In the genomic region with DNA sequence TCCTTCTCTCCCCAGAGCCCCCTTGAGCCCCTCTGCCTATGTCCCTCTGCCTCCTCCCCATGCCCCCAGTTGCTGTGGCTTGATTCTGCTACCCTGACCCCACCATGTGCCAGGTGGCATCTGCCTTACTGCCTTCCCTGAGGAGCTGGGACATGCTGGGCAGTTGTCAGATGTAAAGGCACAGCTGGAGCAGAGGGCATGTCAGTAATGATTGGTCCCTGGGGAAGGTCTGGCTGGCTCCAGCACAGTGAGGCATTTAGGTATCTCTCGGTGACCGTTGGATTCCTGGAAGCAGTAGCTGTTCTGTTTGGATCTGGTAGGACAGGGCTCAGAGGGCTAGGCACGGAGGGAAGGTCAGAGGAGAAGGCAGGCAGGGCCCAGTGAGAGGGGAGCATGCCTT, we compare ENCODE assay signal across 21 cellular contexts.
"Had no signal": no experiment of that assay in that cellular context is flagged by ENCODE, and none has a peak within 500 bp of the region (broad histone marks: within the 10 kb centered on the region; RNA-seq: fewer than 3 reads in every experiment).

No MANE protein-coding gene starts in this region.

- ATAC-seq: foreskin keratinocyte; naive thymus-derived CD4-positive, alpha-beta T cell; pancreas; right cardiac atrium; stimulated activated naive CD8-positive, alpha-beta T cell treated with anti-CD3 and anti-CD28 coated beads, Interleukin-15, Interleukin-2, amounts not matched to agents 100 U/mL and 50 U/mL, for 24 hours had no signal

- H3K27ac ChIP-seq: colonic mucosa, foreskin keratinocyte, hepatocyte, pancreas, suprapubic skin, thyroid gland, uterus had no signal

- H3K4me3 Mint-ChIP-seq: endodermal cell, neural crest cell, type B pancreatic cell had no signal

- H3K4me3 ChIP-seq: colonic mucosa, hepatocyte, pancreas, smooth muscle cell, suprapubic skin, thyroid gland, uterus had no signal

- H3K27me3 ChIP-seq: colonic mucosa, foreskin keratinocyte, hepatocyte, pancreas, suprapubic skin, thyroid gland, uterus had no signal

- H3K9me3 ChIP-seq: colonic mucosa, pancreas, suprapubic skin, thyroid gland, uterus had no signal

- H3K9me3 Mint-ChIP-seq: endodermal cell; naive thymus-derived CD4-positive, alpha-beta T cell; neural crest cell; type B pancreatic cell had no signal

- H3K4me1 ChIP-seq: foreskin keratinocyte had no signal

- H3K27ac Mint-ChIP-seq: endodermal cell; naive thymus-derived CD4-positive, alpha-beta T cell; progenitor cell of endocrine pancreas; type B pancreatic cell had no signal

- H3K4me2 ChIP-seq: hepatocyte, smooth muscle cell had no signal

- DNase-seq: colonic mucosa; effector CD4-positive, alpha-beta T cell; endodermal cell; erythroblast; foreskin keratinocyte; head of caudate nucleus; mesendoderm; naive thymus-derived CD4-positive, alpha-beta T cell; nucleus accumbens; pancreas; stimulated activated CD4-positive, alpha-beta T cell treated with anti-CD3 and anti-CD28 coated beads, Interleukin-2, amount 100 ng/mL, for 48 hours; stimulated activated naive CD8-positive, alpha-beta T cell treated with anti-CD3 and anti-CD28 coated beads, Interleukin-15, Interleukin-2, amounts not matched to agents 100 U/mL and 50 U/mL, for 24 hours; thyroid gland; uterus had no signal

- H2AFZ ChIP-seq: hepatocyte had no signal

- H3K36me3 ChIP-seq: colonic mucosa, suprapubic skin, thyroid gland, uterus had no signal

- H3K27me3 Mint-ChIP-seq: naive thymus-derived CD4-positive, alpha-beta T cell; progenitor cell of endocrine pancreas; type B pancreatic cell had no signal

- H3K36me3 Mint-ChIP-seq: naive thymus-derived CD4-positive, alpha-beta T cell had no signal
